19 cellular contexts compared by ENCODE assay signal in genomic region chr7:155851892-155852291, GRCh38. TPM values are rescaled to one million over a fixed set of nuclear protein-coding genes. Genes with fewer than 3 reads are reported as not detected.
DNase-seq lines count a peak whose midpoint lies in the region; ATAC-seq and TF ChIP-seq lines count a peak whose summit lies in the region.
"Had no signal": no experiment of that assay in that cellular context is flagged by ENCODE, and none has a peak within 500 bp of the region (broad histone marks: within the 10 kb centered on the region; RNA-seq: fewer than 3 reads in every experiment).

No MANE protein-coding gene starts in this region.

- no peaks in the 10 kb centered on the region for H3K4me1 ChIP-seq in left ventricle myocardium inferior
- H3K4me1 ChIP-seq in esophagus muscularis mucosa = no peaks in the 10 kb centered on the region
- H3K4me1 ChIP-seq in aorta (ENCODE audit: control insufficient read depth in 1 of 2, insufficient read depth in 2 of 2, low read length in 2 of 2) = no peaks in the 10 kb centered on the region
- H3K4me1 ChIP-seq in thyroid gland = no peaks in the 10 kb centered on the region
- H3K4me1 ChIP-seq: Peyer's patch had no signal

- H3K27me3 ChIP-seq in left ventricle myocardium inferior (ENCODE audit: low read depth) (peaks cover 61% of the 10 kb centered on the region), esophagus muscularis mucosa (peaks cover 0 to 35% (median 0%) of the 10 kb centered on the region in 4 donors), aorta (ENCODE audit: control insufficient read depth in 1 of 2, insufficient read depth in 2 of 2, low read length in 1 of 2) (no peaks in the 10 kb centered on the region), thyroid gland (no peaks in the 10 kb centered on the region)
- H3K27me3 ChIP-seq: Peyer's patch had no signal

- H3K4me3 ChIP-seq in left ventricle myocardium inferior (no peak overlapping the region), esophagus muscularis mucosa (no peak overlapping the region), aorta (ENCODE audit: low read length in 2 of 2) (no peak overlapping the region), thyroid gland (replicated peaks in 1 of 3) (no peak overlapping the region)
- H3K4me3 ChIP-seq: GM12878, GM23338, Peyer's patch had no signal

- intact Hi-C loops in cardiac septum (cut with DNase I) = no loop called here
- intact Hi-C loops in left ventricle myocardium inferior (cut with micrococcal nuclease) = no loop called here
- intact Hi-C loops in esophagus muscularis mucosa (cut with DNase I) = no loop called here
- intact Hi-C loops in posterior vena cava (cut with DNase I) = no loop called here
- intact Hi-C loops in aorta (cut with DNase I) = no loop called here
- intact Hi-C loops in thyroid gland (cut with DNase I) = no loop called here

- H3K9me3 ChIP-seq in left ventricle myocardium inferior (replicated peaks) (peaks cover 29% of the 10 kb centered on the region), esophagus muscularis mucosa (peaks cover 0 to 16% (median 8%) of the 10 kb centered on the region in 4 donors), aorta (ENCODE audit: control insufficient read depth, low read length) (no peaks in the 10 kb centered on the region), thyroid gland (no peaks in the 10 kb centered on the region)
- H3K9me3 ChIP-seq: Peyer's patch had no signal

- no peak for TF ChIP-seq POLR2A in esophagus muscularis mucosa (IDR thresholded peaks at IDR 0.05; ENCODE audit: low read depth)
- no peak for TF ChIP-seq POLR2A in thyroid gland (IDR thresholded peaks at IDR 0.05)

- peak; percentile 8 for ATAC-seq in aorta (ENCODE audit: low FRiP score)
- ATAC-seq: GM12878, GM23338, Right ventricle myocardium inferior had no signal

- peak; percentile 24 for DNase-seq in cardiac septum (ENCODE audit: low spot score)
- DNase-seq in left ventricle myocardium inferior = no peak
- DNase-seq in esophagus muscularis mucosa (ENCODE audit: extremely low spot score) = peak; percentile 64
- DNase-seq in posterior vena cava (ENCODE audit: low spot score) = peak; percentile 69
- DNase-seq in aorta = peak in 1 of 2 donors; percentile 37
- no peak for DNase-seq in thyroid gland
- no peak for DNase-seq in DMS153 (lab: John Stamatoyannopoulos, UW)
- DNase-seq in COLO829 (ENCODE audit: low spot score) = no peak
- DNase-seq: C1 segment of cervical spinal cord, GDM1, KG1, NCI-H1436 treated with DMSO at 0.1 percent for 48 hours, NCI-H2081, NCI-H510A treated with DMSO at 0.1 percent for 48 hours had no signal

- no peak for TF ChIP-seq EP300 in esophagus muscularis mucosa (IDR thresholded peaks at IDR 0.05)

- WGBS in esophagus muscularis mucosa = 93% methylated on average over 2 of the region's 5 CpGs
- WGBS in aorta, 2 donors = 84 to 86% methylated on average over 5 of the region's 5 CpGs
- WGBS in thyroid gland, 2 donors = 100% methylated on average over 1 to 3 of the region's 5 CpGs

- H3K27ac ChIP-seq in left ventricle myocardium inferior (replicated peaks) = no peak overlapping the region
- H3K27ac ChIP-seq in esophagus muscularis mucosa (replicated peaks in 1 of 4) = no peak overlapping the region
- H3K27ac ChIP-seq in aorta (ENCODE audit: low read depth in 1 of 2, low read length in 2 of 2) = no peak overlapping the region
- H3K27ac ChIP-seq in thyroid gland = no peak overlapping the region
- H3K27ac ChIP-seq: Peyer's patch had no signal

- TF ChIP-seq CTCF in left ventricle myocardium inferior (IDR thresholded peaks at IDR 0.05; ENCODE audit: borderline replicate concordance) (no peak), esophagus muscularis mucosa (IDR thresholded peaks at IDR 0.05) (no peak), thyroid gland (IDR thresholded peaks at IDR 0.05) (no peak)

- H3K36me3 ChIP-seq in left ventricle myocardium inferior (no peaks in the 10 kb centered on the region), esophagus muscularis mucosa (no peaks in the 10 kb centered on the region), aorta (ENCODE audit: control insufficient read depth in 1 of 2, insufficient read depth in 2 of 2, low read length in 1 of 2) (no peaks in the 10 kb centered on the region), thyroid gland (no peaks in the 10 kb centered on the region)
- H3K36me3 ChIP-seq: Peyer's patch had no signal

RNA-seq across cellular contexts. Expression of gene SHH, which starts 39.6 kb away (rescaled TPM):
- total RNA-seq in cardiac septum (not detected), left ventricle myocardium inferior (not detected), esophagus muscularis mucosa (not detected), posterior vena cava (not detected), aorta (under 1 TPM in 1 of 2 donors, not detected in 1; 0.10 TPM), thyroid gland (not detected)
- polyA plus RNA-seq in aorta = under 1 TPM in 1 of 2 donors, not detected in 1; 0.25 TPM
- total RNA-seq: A673, GM12878, GM23338, Right ventricle myocardium inferior had no signal
- polyA plus RNA-seq: GM12878, GM23338 had no signal

Comparison
In these comparisons a context has a peak if more than half of its experiments do, and no peak if none do; other contexts are left out.
1. DNase-seq: peak in cardiac septum (single experiment), esophagus muscularis mucosa (single experiment) and posterior vena cava (single experiment); none in left ventricle myocardium inferior (single experiment), thyroid gland (0 of 2), DMS153 (single experiment) and COLO829 (single experiment).